In the genomic region with DNA sequence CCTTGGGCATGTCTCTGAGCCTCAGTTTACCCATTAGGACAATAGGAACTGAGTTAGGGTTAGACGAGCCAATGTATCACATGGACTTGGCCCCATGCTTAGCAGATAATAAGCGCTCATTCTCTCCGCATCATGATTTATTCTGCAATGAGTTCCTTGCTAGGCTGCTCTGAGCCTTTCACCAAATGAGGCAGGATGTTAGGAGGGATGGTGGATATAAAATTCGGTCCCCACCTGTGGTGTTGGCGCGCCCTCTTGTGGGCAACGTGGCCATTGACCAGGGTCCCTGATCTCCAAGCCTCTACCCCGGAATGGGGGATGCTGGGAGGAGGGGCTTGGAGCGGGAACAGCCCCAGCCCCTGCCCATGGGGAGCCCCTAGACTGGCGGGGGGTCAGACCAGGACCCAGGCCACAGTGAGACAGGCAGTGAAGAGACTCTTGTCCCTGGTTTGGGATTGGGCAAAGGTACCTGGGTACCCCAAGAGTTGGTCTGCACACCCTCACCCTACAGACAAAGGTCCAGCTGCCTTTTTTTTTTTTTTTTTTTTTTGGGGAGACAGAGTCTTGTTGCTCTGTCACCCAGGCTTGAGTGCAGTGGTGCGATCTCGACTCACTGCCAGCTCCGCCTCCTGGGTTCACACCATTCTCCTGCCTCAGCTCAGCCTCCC, we compare ENCODE assay signal across 1 cellular context.
TF ChIP-seq lines count a peak whose summit lies in the region.

No MANE protein-coding gene starts in this region.

TF ChIP-seq in H1, 55 proteins besides CTCF, POLR2A, EP300 and RAD21 (continued from another document):
- TF ChIP-seq, protein P1, sequence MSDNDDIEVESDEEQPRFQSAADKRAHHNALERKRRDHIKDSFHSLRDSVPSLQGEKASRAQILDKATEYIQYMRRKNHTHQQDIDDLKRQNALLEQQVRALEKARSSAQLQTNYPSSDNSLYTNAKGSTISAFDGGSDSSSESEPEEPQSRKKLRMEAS (IDR thresholded peaks at IDR 0.05), result peak; percentile 54
- peak; percentile 49; the same call in 1 of the 2 replicates for TF ChIP-seq CHD2 (IDR thresholded peaks at IDR 0.05; ENCODE audit: low read length)
- 0 out of 4 replicates have a peak, but pooled peaks of 1 of the 2 experiments have one; percentile 30 for TF ChIP-seq SIN3A (conservative IDR thresholded peaks at IDR 0.05 in 1 of 2, IDR thresholded peaks at IDR 0.05 in 1 of 2; ENCODE audit: low read depth in 1 of 2, low read length in 2 of 2)
- no peak for TF ChIP-seq CTBP2 (IDR thresholded peaks at IDR 0.05; ENCODE audit: borderline replicate concordance, insufficient read depth, insufficient read length, low read length)
- 0 out of 2 replicates have a peak, but pooled peaks have one; percentile 55 for TF ChIP-seq YY1 (IDR thresholded peaks at IDR 0.05; ENCODE audit: low read depth, low read length)
- no peak for TF ChIP-seq TBP (IDR thresholded peaks at IDR 0.05; ENCODE audit: low read depth, low read length)
